Comparison of ENCODE assay signal across 1 cellular context in the genomic region with DNA sequence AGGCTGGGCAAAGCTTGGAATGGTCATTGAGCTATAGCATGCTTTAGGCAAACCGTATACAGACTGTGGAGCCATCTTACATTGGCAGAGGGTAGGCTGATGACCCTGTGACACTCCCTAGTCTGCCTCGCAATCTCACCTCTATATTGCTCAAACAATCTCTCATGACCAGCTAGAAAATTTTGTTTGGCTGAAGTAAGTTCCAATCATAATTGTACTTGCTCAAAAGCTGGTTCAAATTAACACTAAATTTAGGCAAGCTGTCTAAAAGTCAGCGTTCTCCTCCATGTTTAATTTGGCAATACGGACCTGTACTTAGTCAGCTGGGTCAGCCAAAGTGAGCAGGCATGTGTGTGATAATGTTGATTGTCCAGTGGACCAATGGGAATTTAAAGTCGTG.
TF ChIP-seq lines count a peak whose summit lies in the region.

No MANE protein-coding gene starts in this region.

TF ChIP-seq in H1, 55 proteins besides CTCF, POLR2A, EP300 and RAD21:
- TF ChIP-seq POLR2AphosphoS5 (IDR thresholded peaks at IDR 0.05; ENCODE audit: low read depth, low read length) (no peak), TCF12 (IDR thresholded peaks at IDR 0.05; ENCODE audit: low read depth, low read length) (no peak), GTF2F1 (IDR thresholded peaks at IDR 0.05; ENCODE audit: borderline replicate concordance, low read depth, low read length) (no peak)
